ENCODE assay signal across 8 cellular contexts in the genomic region with DNA sequence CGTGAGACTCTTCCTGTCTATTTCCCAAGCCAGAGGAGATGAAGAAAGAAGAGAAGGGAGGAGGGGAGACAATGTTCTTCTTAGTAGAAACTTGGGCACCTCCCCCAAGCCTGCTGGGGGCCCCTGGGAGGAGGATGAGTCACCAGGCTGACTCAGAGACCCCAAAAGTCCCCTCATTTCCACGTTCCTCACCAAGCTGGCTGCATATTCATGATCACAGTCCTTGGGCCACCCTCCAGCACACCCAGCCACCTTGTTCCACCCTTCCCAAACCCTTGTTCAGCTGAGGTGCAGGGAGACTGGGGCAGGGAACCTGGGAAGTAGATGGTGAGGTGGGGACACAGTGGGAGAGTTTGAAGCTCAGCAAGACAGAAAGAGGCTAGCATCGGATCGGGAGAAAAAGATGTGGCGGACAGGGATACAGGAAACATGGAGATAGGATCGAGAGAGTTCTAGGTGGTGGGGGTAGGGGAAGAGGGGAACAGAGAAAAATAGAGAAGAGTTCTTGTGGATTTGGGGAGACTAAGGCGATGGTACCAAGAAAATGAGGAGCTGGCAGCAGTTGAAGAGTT. TPM values are rescaled to one million over a fixed set of nuclear protein-coding genes. Genes with fewer than 3 reads are reported as not detected.
DNase-seq lines count a peak whose midpoint lies in the region; ATAC-seq and TF ChIP-seq lines count a peak whose summit lies in the region.

No MANE protein-coding gene starts in this region.

- peak overlapping the region; percentile 97 for H3K4me3 Mint-ChIP-seq in nephron progenitor cell

- H3K36me3 ChIP-seq in H7 (replicated peaks; ENCODE audit: control insufficient read depth, insufficient read depth, low read length): peaks cover 3% of the 10 kb centered on the region

- H3K9me3 Mint-ChIP-seq in nephron progenitor cell: peaks cover 3% of the 10 kb centered on the region

- ATAC-seq in GM19035 (IDR thresholded peaks at IDR 0.05; ENCODE audit: unreplicated experiment): no peak
- ATAC-seq in GM19452 (IDR thresholded peaks at IDR 0.05; ENCODE audit: unreplicated experiment): no peak
- no peak for ATAC-seq in GM19023 (IDR thresholded peaks at IDR 0.05; ENCODE audit: unreplicated experiment)
- no peak for ATAC-seq in GM21576 (IDR thresholded peaks at IDR 0.05; ENCODE audit: unreplicated experiment)

- H3K27me3 Mint-ChIP-seq in nephron progenitor cell (ENCODE audit: low read depth, poor library complexity): no peaks in the 10 kb centered on the region

- peaks cover 36% of the 10 kb centered on the region for H3K36me3 Mint-ChIP-seq in nephron progenitor cell (ENCODE audit: low read depth)

- peak overlapping the region; percentile 31 for H3K27ac Mint-ChIP-seq in nephron progenitor cell

- peak overlapping the region; percentile 68 for H3K27ac ChIP-seq in VCaP

- DNase-seq in H7 (peak; percentile 57), erythroblast (lab: John Stamatoyannopoulos, UW) (peak; percentile 38 to 64), nephron progenitor cell (no peak)

- TF ChIP-seq POLR2A in erythroblast (IDR thresholded peaks at IDR 0.05; ENCODE audit: low read length): no peak

- H3K27me3 ChIP-seq in H7 (ENCODE audit: control insufficient read depth, insufficient read depth, low read length): no peaks in the 10 kb centered on the region

- TF ChIP-seq CTCF in VCaP (conservative IDR thresholded peaks at IDR 0.05) (no peak), nephron progenitor cell (IDR thresholded peaks at IDR 0.05) (no peak)

- peak overlapping the region; percentile 87 for H3K4me3 ChIP-seq in H7 (ENCODE audit: insufficient read depth, low read depth, low read length)

- H3K4me1 Mint-ChIP-seq in nephron progenitor cell: peaks cover 34% of the 10 kb centered on the region

RNA-seq across cellular contexts. Expression of gene RAB13, which starts 0.7 kb away (rescaled TPM):
- 50.7 and 57.3 TPM in 2 replicates for total RNA-seq in H7 (2014; rRNA removed; shearing (Covaris generic))

RNA-seq across cellular contexts. Expression of gene RPS27, which starts 5.1 kb away (rescaled TPM):
- total RNA-seq in H7 (2014; rRNA removed; shearing (Covaris generic)): 2,701 and 3,425 TPM in 2 replicates

RNA-seq across cellular contexts. Expression of gene JTB, which starts 8.0 kb away (rescaled TPM):
- total RNA-seq in H7 (2014; rRNA removed; shearing (Covaris generic)): 202 and 232 TPM in 2 replicates

RNA-seq across cellular contexts. Expression of gene CREB3L4, which starts 17.7 kb away (rescaled TPM):
- total RNA-seq in H7 (2014; rRNA removed; shearing (Covaris generic)): 58.2 and 81.2 TPM in 2 replicates

RNA-seq across cellular contexts. Expression of gene SLC39A1, which starts 22.1 kb away (rescaled TPM):
- 310 and 377 TPM in 2 replicates for total RNA-seq in H7 (2014; rRNA removed; shearing (Covaris generic))
